ENCODE assay signal across 7 cellular contexts in genomic region chr2:37734896-37735519, GRCh38.
DNase-seq lines count a peak whose midpoint lies in the region; ATAC-seq and TF ChIP-seq lines count a peak whose summit lies in the region.
"Not testable (repeated sequence)": the region's sequence is repeated elsewhere in the genome, so short reads cannot be mapped to it uniquely, and the experiment has no call there.

No MANE protein-coding gene starts in this region.

- H3K27ac Mint-ChIP-seq in Caco-2 (ENCODE audit: unreplicated experiment), result peak overlapping the region; percentile 70

- H3K9me3 ChIP-seq in Caco-2; ascending aorta; fibroblast of lung (ENCODE audit: control insufficient read depth, insufficient read depth, low read depth, low read length): not testable (repeated sequence)

- H3K4me1 ChIP-seq in Caco-2, result peaks cover 34% of the 10 kb centered on the region
- peaks cover 0 to 29% of the 10 kb centered on the region in 2 donors for H3K4me1 ChIP-seq in ascending aorta
- not testable (repeated sequence) for H3K4me1 ChIP-seq in fibroblast of lung (ENCODE audit: control insufficient read depth, extremely low read depth, insufficient read depth, low read length)

- CTCF ChIA-PET in Caco-2 (lab: Charles Lee), result not testable (repeated sequence)

- TF ChIP-seq CTCF in Caco-2 (IDR thresholded peaks at IDR 0.05; ENCODE audit: insufficient read depth in 1 of 2, low read depth in 1 of 2, low read length in 1 of 2, severe bottlenecking in 1 of 2, unreplicated experiment in 1 of 2); ascending aorta (IDR thresholded peaks at IDR 0.05); fibroblast of lung (conservative IDR thresholded peaks at IDR 0.05 in 1 of 2, IDR thresholded peaks at IDR 0.05 in 1 of 2; ENCODE audit: low read depth in 1 of 2, low read length in 2 of 2): not testable (repeated sequence)

- DNase-seq in Caco-2; sciatic nerve (ENCODE audit: low spot score): not testable (repeated sequence)
- DNase-seq in LHCN-M2 (ENCODE audit: low read depth) (peak; percentile 71), RPMI7951 (ENCODE audit: low read depth) (peak; percentile 66), ascending aorta (ENCODE audit: low spot score in 2 of 2) (peak in 1 of 2 donors; percentile 83), fibroblast of lung (ENCODE audit: low read depth in 2 of 2) (peak; percentile 76 to 80), left kidney (ENCODE audit: low read depth, low spot score) (peak; percentile 45)

- ATAC-seq in sciatic nerve, result peak; percentile 46

- not testable (repeated sequence) for H3K4me3 ChIP-seq in Caco-2 (ENCODE audit: low read depth, low read length); fibroblast of lung (replicated peaks in 1 of 4; ENCODE audit: control extremely low read depth in 1 of 4, insufficient read depth in 1 of 4, low read depth in 3 of 4, low read length in 4 of 4)
- peak overlapping the region in 1 of 2 donors; percentile 17 for H3K4me3 ChIP-seq in ascending aorta

- H3K27ac ChIP-seq in ascending aorta, result peak overlapping the region; percentile 81 to 84
- H3K27ac ChIP-seq in fibroblast of lung (ENCODE audit: insufficient read depth, low read length), result not testable (repeated sequence)

- H3K27me3 ChIP-seq in Caco-2 (replicated peaks; ENCODE audit: control insufficient read depth, insufficient read depth, low read length); ascending aorta; fibroblast of lung (ENCODE audit: control insufficient read depth, insufficient read depth, low read length): not testable (repeated sequence)

- H3K36me3 ChIP-seq in Caco-2 (ENCODE audit: control insufficient read depth, insufficient read depth, low read length); ascending aorta; fibroblast of lung (ENCODE audit: control insufficient read depth, insufficient read depth, low read length): not testable (repeated sequence)

- H3K9me3 Mint-ChIP-seq in Caco-2 (ENCODE audit: unreplicated experiment), result not testable (repeated sequence)

- H2AFZ ChIP-seq in fibroblast of lung (ENCODE audit: low read length), result not testable (repeated sequence)

- H3K9ac ChIP-seq in fibroblast of lung (ENCODE audit: insufficient read depth, low read length), result not testable (repeated sequence)

- not testable (repeated sequence) for H3K4me2 ChIP-seq in fibroblast of lung (ENCODE audit: extremely low read depth, insufficient read depth, low read length)

- peaks cover 53% of the 10 kb centered on the region for H3K4me1 Mint-ChIP-seq in Caco-2 (ENCODE audit: low read depth, unreplicated experiment)

- not testable (repeated sequence) for BruUV-seq in Caco-2 (replicated peaks; lab: Mats Ljungman, UMichigan)

- intact Hi-C loops in Caco-2 (cut with micrococcal nuclease; ENCODE audit: unreplicated experiment); sciatic nerve (cut with DNase I): not testable (repeated sequence)
- intact Hi-C loops in ascending aorta (cut with DNase I), result loop anchor here (2.0 kb wide), 1 partner anchor 62 kb away; no protein-coding TSS in a partner anchor

- H4K20me1 ChIP-seq in fibroblast of lung (ENCODE audit: control insufficient read depth, extremely low read depth, insufficient read depth, low read length), result not testable (repeated sequence)

- not testable (repeated sequence) for H3K27me3 Mint-ChIP-seq in Caco-2 (ENCODE audit: insufficient read depth, unreplicated experiment)

- H3K4me3 Mint-ChIP-seq in Caco-2 (ENCODE audit: unreplicated experiment), result not testable (repeated sequence)

- POLR2A ChIA-PET in Caco-2 (lab: Charles Lee), result interaction anchor here (0.6 kb wide), 1 partner anchor 24 kb away, joined by 5 read pairs; no protein-coding TSS in a partner anchor

- H3K79me2 ChIP-seq in fibroblast of lung (ENCODE audit: control insufficient read depth, insufficient read depth, low read length), result not testable (repeated sequence)

- not testable (repeated sequence) for H3K36me3 Mint-ChIP-seq in Caco-2 (ENCODE audit: insufficient read depth, unreplicated experiment)
